In genomic region chr3:8980756-8981257, GRCh38 we compare ENCODE assay signal across 1 cellular context.
TF ChIP-seq lines count a peak whose summit lies in the region.

No MANE protein-coding gene starts in this region.

TF ChIP-seq in HepG2, 621 proteins besides CTCF, POLR2A, EP300 and RAD21 (continued from another document):
- peak; percentile 44 for TF ChIP-seq ARID5B (CRISPR knock-in tag; IDR thresholded peaks at IDR 0.05)
- peak; percentile 48 for TF ChIP-seq NR2C2 (CRISPR knock-in tag; IDR thresholded peaks at IDR 0.05; ENCODE audit: borderline replicate concordance)
- 0 out of 2 replicates have a peak, but pooled peaks have one; percentile 16 for TF ChIP-seq KLF12 (CRISPR knock-in tag; IDR thresholded peaks at IDR 0.05; ENCODE audit: borderline replicate concordance)
- no peak for TF ChIP-seq SOX6 (IDR thresholded peaks at IDR 0.05)
- peak; percentile 49; the same call in 1 of the 2 replicates for TF ChIP-seq SOX6 (CRISPR knock-in tag; IDR thresholded peaks at IDR 0.05)
- TF ChIP-seq MED1 (CRISPR knock-in tag; IDR thresholded peaks at IDR 0.05) = 0 out of 2 replicates have a peak, but pooled peaks have one; percentile 52
- 0 out of 2 replicates have a peak, but pooled peaks have one; percentile 47 for TF ChIP-seq TRIM24 (CRISPR knock-in tag; IDR thresholded peaks at IDR 0.05)
- TF ChIP-seq ESRRA (CRISPR knock-in tag; IDR thresholded peaks at IDR 0.05; ENCODE audit: low read depth) = 0 out of 2 replicates have a peak, but pooled peaks have one; percentile 53
- TF ChIP-seq ZNF34 (CRISPR knock-in tag; IDR thresholded peaks at IDR 0.05; ENCODE audit: borderline replicate concordance) = 0 out of 2 replicates have a peak, but pooled peaks have one; percentile 28
- no peak for TF ChIP-seq ZNF577 (CRISPR knock-in tag; IDR thresholded peaks at IDR 0.05; ENCODE audit: borderline replicate concordance, low read depth)
- peak; percentile 93 for TF ChIP-seq MAX (IDR thresholded peaks at IDR 0.05)
- TF ChIP-seq ZNF18 (CRISPR knock-in tag; IDR thresholded peaks at IDR 0.05; ENCODE audit: insufficient replicate concordance) = no peak
- peak; percentile 48; the same call in 1 of the 2 replicates for TF ChIP-seq FOXA3 (CRISPR knock-in tag; IDR thresholded peaks at IDR 0.05)
- TF ChIP-seq ELF3 (CRISPR knock-in tag; IDR thresholded peaks at IDR 0.05) = peak; percentile 84
- no peak for TF ChIP-seq ZNF75D (CRISPR knock-in tag; IDR thresholded peaks at IDR 0.05; ENCODE audit: borderline replicate concordance)
- 0 out of 2 replicates have a peak, but pooled peaks have one; percentile 16 for TF ChIP-seq ZSCAN29 (CRISPR knock-in tag; conservative IDR thresholded peaks at IDR 0.05)
- 0 out of 2 replicates have a peak, but pooled peaks have one; percentile 12 for TF ChIP-seq ZNF451 (CRISPR knock-in tag; IDR thresholded peaks at IDR 0.05)
- TF ChIP-seq ZNF329 (CRISPR knock-in tag; IDR thresholded peaks at IDR 0.05; ENCODE audit: low read depth) = 0 out of 2 replicates have a peak, but pooled peaks have one; percentile 39
- TF ChIP-seq CBX2 (IDR thresholded peaks at IDR 0.05; ENCODE audit: low read depth, low read length) = no peak
- no peak for TF ChIP-seq CBX2 (CRISPR knock-in tag; IDR thresholded peaks at IDR 0.05; ENCODE audit: low read depth)
- TF ChIP-seq BORCS8-MEF2B (CRISPR knock-in tag; IDR thresholded peaks at IDR 0.05) = 0 out of 2 replicates have a peak, but pooled peaks have one; percentile 11
- TF ChIP-seq SALL1 (CRISPR knock-in tag; IDR thresholded peaks at IDR 0.05) = peak; percentile 55; the same call in 1 of the 2 replicates
- peak; percentile 67 for TF ChIP-seq MTA1 (CRISPR knock-in tag; IDR thresholded peaks at IDR 0.05; ENCODE audit: borderline replicate concordance)
- TF ChIP-seq PITX1 (CRISPR knock-in tag; IDR thresholded peaks at IDR 0.05) = peak; percentile 25; the same call in 1 of the 2 replicates
- no peak for TF ChIP-seq TEF (CRISPR knock-in tag; IDR thresholded peaks at IDR 0.05)
- 0 out of 2 replicates have a peak, but pooled peaks have one; percentile 43 for TF ChIP-seq PAWR (CRISPR knock-in tag; IDR thresholded peaks at IDR 0.05; ENCODE audit: borderline replicate concordance)
- TF ChIP-seq MEIS2 (CRISPR knock-in tag; IDR thresholded peaks at IDR 0.05) = no peak
- TF ChIP-seq HMGXB3 (CRISPR knock-in tag; IDR thresholded peaks at IDR 0.05; ENCODE audit: borderline replicate concordance) = peak; percentile 78; the same call in 1 of the 2 replicates
- no peak for TF ChIP-seq MIER3 (CRISPR knock-in tag; IDR thresholded peaks at IDR 0.05; ENCODE audit: borderline replicate concordance)
- no peak for TF ChIP-seq ZBTB34 (CRISPR knock-in tag; IDR thresholded peaks at IDR 0.05)
- peak; percentile 58; the same call in 1 of the 2 replicates for TF ChIP-seq HBP1 (CRISPR knock-in tag; IDR thresholded peaks at IDR 0.05; ENCODE audit: low read depth)
